In genomic region chr2:176892818-176893217, GRCh38 we compare ENCODE assay signal across 26 cellular contexts.
DNase-seq lines count a peak whose midpoint lies in the region; ATAC-seq and TF ChIP-seq lines count a peak whose summit lies in the region.
"Had no signal": no experiment of that assay in that cellular context is flagged by ENCODE, and none has a peak within 500 bp of the region (broad histone marks: within the 10 kb centered on the region; RNA-seq: fewer than 3 reads in every experiment).

No MANE protein-coding gene starts in this region.

- H3K9me3 ChIP-seq in esophagus squamous epithelium = no peaks in the 10 kb centered on the region
- H3K9me3 ChIP-seq: A549, adrenal gland, esophagus muscularis mucosa, gastrocnemius medialis, right atrium auricular region had no signal

- H3K27ac ChIP-seq in esophagus squamous epithelium = no peak overlapping the region
- H3K27ac ChIP-seq: A549, adrenal gland, esophagus muscularis mucosa, gastrocnemius medialis, right atrium auricular region, SK-N-MC had no signal

- no peak for TF ChIP-seq CTCF in foreskin fibroblast (IDR thresholded peaks at IDR 0.05; ENCODE audit: low read depth, low read length)
- TF ChIP-seq CTCF in esophagus squamous epithelium (IDR thresholded peaks at IDR 0.05) = no peak

- no peaks in the 10 kb centered on the region for H3K27me3 ChIP-seq in esophagus squamous epithelium
- H3K27me3 ChIP-seq: adrenal gland, esophagus muscularis mucosa, gastrocnemius medialis, right atrium auricular region had no signal

- peak; percentile 11 for DNase-seq in COR-L47 (lab: John Stamatoyannopoulos, UW)
- DNase-seq in NCI-H1436 (lab: John Stamatoyannopoulos, UW) = peak; percentile 91
- peak; percentile 20 for DNase-seq in NCI-H2196 treated with DMSO at 0.1 percent for 48 hours (lab: John Stamatoyannopoulos, UW; ENCODE audit: unreplicated experiment)
- peak; percentile 81 to 89 for DNase-seq in SHP77 (lab: John Stamatoyannopoulos, UW)
- DNase-seq in foreskin fibroblast = no peak
- no peak for DNase-seq in esophagus squamous epithelium (lab: John Stamatoyannopoulos, UW)
- DNase-seq: activated naive CD4-positive, alpha-beta T cell treated with Interleukin-2 at 50 U/mL for 16 hours; activated T-cell treated with anti-CD3 and anti-CD28 coated beads, Interleukin-2, amount 50 U/mL, for 48 hours; adrenal gland; CD8-positive, alpha-beta memory T cell; DND-41; effector memory CD4-positive, alpha-beta T cell; gastrocnemius medialis; Karpas-422; left ventricle myocardium superior; MV-4-11; stimulated activated CD4-positive, alpha-beta T cell treated with anti-CD3 and anti-CD28 coated beads, Interleukin-4, amount 100 ng/mL, for 1 hour; T-helper 17 cell had no signal

- WGBS in esophagus squamous epithelium, 2 donors = 92 to 95% methylated on average over 1 of the region's 1 CpG

- no peak for TF ChIP-seq POLR2A in esophagus squamous epithelium (IDR thresholded peaks at IDR 0.05)

- intact Hi-C loops in esophagus squamous epithelium (cut with DNase I) = no loop called here

- H3K4me3 ChIP-seq in foreskin fibroblast (ENCODE audit: low read depth in 1 of 2, low read length in 2 of 2) (no peak overlapping the region), esophagus squamous epithelium (no peak overlapping the region)
- H3K4me3 ChIP-seq: A549, adrenal gland, esophagus muscularis mucosa, gastrocnemius medialis, right atrium auricular region, SK-N-MC had no signal

- ATAC-seq in GM18511 (IDR thresholded peaks at IDR 0.05; ENCODE audit: unreplicated experiment) (no peak), HG03354 (IDR thresholded peaks at IDR 0.05; ENCODE audit: poor library complexity, severe bottlenecking, unreplicated experiment) (no peak)
- ATAC-seq: A549; gastrocnemius medialis; left ventricle myocardium superior; natural killer cell treated with Interleukin-12 subunit alpha and Interleukin-12 subunit beta and Interleukin-15 and Interleukin-18, amount 100 ng/mL, for 72 hours; stimulated activated memory B cell treated with anti-CD40 and anti-IgM and Interleukin-4, amounts not matched to agents 10 μg/mL and 1 μg/mL and 100 μg/mL, for 72 hours; T-helper 17 cell had no signal

- no peaks in the 10 kb centered on the region for H3K4me1 ChIP-seq in esophagus squamous epithelium
- H3K4me1 ChIP-seq: A549, adrenal gland, esophagus muscularis mucosa, gastrocnemius medialis, right atrium auricular region had no signal

- H3K36me3 ChIP-seq in esophagus squamous epithelium = no peaks in the 10 kb centered on the region
- H3K36me3 ChIP-seq: adrenal gland, esophagus muscularis mucosa, gastrocnemius medialis, right atrium auricular region had no signal

Comparison
In these comparisons a context has a peak if more than half of its experiments do, and no peak if none do; other contexts are left out.
1. DNase-seq: peak in COR-L47 (single experiment), NCI-H1436 (single experiment), NCI-H2196 treated with DMSO at 0.1 percent for 48 hours (single experiment) and SHP77 (2 of 2); none in foreskin fibroblast (0 of 2) and esophagus squamous epithelium (single experiment).